In genomic region chr11:65720237-65720934, GRCh38 we compare ENCODE assay signal across 8 cellular contexts. TPM values are rescaled to one million over a fixed set of nuclear protein-coding genes. Genes with fewer than 3 reads are reported as not detected.
DNase-seq lines count a peak whose midpoint lies in the region; ATAC-seq and TF ChIP-seq lines count a peak whose summit lies in the region.

Gene RNASEH2C (minus strand): TSS chr11:65720798. CDS start chr11:65720758, 40 bp downstream.

- ATAC-seq in GM19328 (IDR thresholded peaks at IDR 0.05; ENCODE audit: unreplicated experiment): peak; percentile 76
- peak; percentile 62 for ATAC-seq in HG03520 (IDR thresholded peaks at IDR 0.05; ENCODE audit: unreplicated experiment)
- ATAC-seq in activated CD8-positive, alpha-beta T cell treated with anti-CD3 and anti-CD28 coated beads for 36 hours: peak; percentile 94
- ATAC-seq in lower lobe of right lung: peak; percentile 97 to 98

- H3K27ac ChIP-seq in ectodermal cell (ENCODE audit: insufficient read depth, low read depth, low read length, poor library complexity, severe bottlenecking) (peak within 1 kb of the TSS; percentile 50), lower lobe of right lung (peak within 1 kb of the TSS; percentile 79)

- H3K4me1 Mint-ChIP-seq in activated CD8-positive, alpha-beta T cell treated with anti-CD3 and anti-CD28 coated beads for 36 hours (ENCODE audit: low read depth): peaks cover 22% of the 10 kb centered on the region

- no peaks in the 10 kb centered on the region for H3K9me3 Mint-ChIP-seq in activated CD8-positive, alpha-beta T cell treated with anti-CD3 and anti-CD28 coated beads for 36 hours

- H3K36me3 ChIP-seq in ectodermal cell (ENCODE audit: control insufficient read depth, insufficient read depth, low read length) (peaks cover 29% of the 10 kb centered on the region), lower lobe of right lung (peaks cover 43% of the 10 kb centered on the region)

- POLR2A ChIA-PET in activated CD8-positive, alpha-beta T cell treated with anti-CD3 and anti-CD28 coated beads for 36 hours (lab: Charles Lee): interaction anchor here (0.6 to 4.2 kb wide), 17 partner anchors 8 to 255 kb away, joined by 3 to 22 read pairs (median 3); partner anchors contain the start of genes FIBP, KAT5 and MUS81

- peaks cover 43% of the 10 kb centered on the region for H3K36me3 Mint-ChIP-seq in activated CD8-positive, alpha-beta T cell treated with anti-CD3 and anti-CD28 coated beads for 36 hours (ENCODE audit: low read depth)

- peak within 1 kb of the TSS; percentile 88 for H3K4me3 Mint-ChIP-seq in activated CD8-positive, alpha-beta T cell treated with anti-CD3 and anti-CD28 coated beads for 36 hours

- WGBS in ectodermal cell, 2 experiments: 0% methylated on average over 76 of the region's 76 CpGs

- CTCF ChIA-PET in activated CD8-positive, alpha-beta T cell treated with anti-CD3 and anti-CD28 coated beads for 36 hours (lab: Charles Lee): interaction anchor here (0.7 to 5.4 kb wide), 12 partner anchors 9 to 324 kb away, joined by 3 to 36 read pairs (median 6); partner anchors contain the start of genes KAT5 and SNX32

- H3K9me3 ChIP-seq in ectodermal cell (ENCODE audit: control insufficient read depth, low read length): no peaks in the 10 kb centered on the region
- H3K9me3 ChIP-seq in lower lobe of right lung: no peaks in the 10 kb centered on the region

- DNase-seq in C1 segment of cervical spinal cord (lab: John Stamatoyannopoulos, UW) (peak; percentile 38 to 96 (median 89)), NCI-H748 treated with DMSO at 0.1 percent for 48 hours (lab: John Stamatoyannopoulos, UW) (peak; percentile 52), lower lobe of right lung (peak; percentile 92)
- DNase-seq in activated CD8-positive, alpha-beta T cell treated with anti-CD3 and anti-CD28 coated beads for 36 hours: peak; percentile 91
- DNase-seq in stimulated activated CD4-positive, alpha-beta T cell treated with anti-CD3 and anti-CD28 coated beads, TNF-alpha, amount 100 ng/mL, for 1 hour (ENCODE audit: low read depth in 3 of 3, low spot score in 1 of 3): peak; percentile 40 to 59 (median 40)

- H3K4me3 ChIP-seq in ectodermal cell (ENCODE audit: insufficient read depth, low read depth, low read length): peak within 1 kb of the TSS; percentile 86
- peak within 1 kb of the TSS; percentile 74 for H3K4me3 ChIP-seq in lower lobe of right lung

- H3K27me3 Mint-ChIP-seq in activated CD8-positive, alpha-beta T cell treated with anti-CD3 and anti-CD28 coated beads for 36 hours: no peaks in the 10 kb centered on the region

- H3K27ac Mint-ChIP-seq in activated CD8-positive, alpha-beta T cell treated with anti-CD3 and anti-CD28 coated beads for 36 hours: peak within 1 kb of the TSS; percentile 96

- H3K27me3 ChIP-seq in ectodermal cell (ENCODE audit: control insufficient read depth, insufficient read depth, low read length, poor library complexity, severe bottlenecking): no peaks in the 10 kb centered on the region
- no peaks in the 10 kb centered on the region for H3K27me3 ChIP-seq in lower lobe of right lung (ENCODE audit: low read depth)

- intact Hi-C loops in activated CD8-positive, alpha-beta T cell treated with anti-CD3 and anti-CD28 coated beads for 36 hours (cut with micrococcal nuclease): no loop called here
- intact Hi-C loops in lower lobe of right lung (cut with DNase I): no loop called here

- no peak for TF ChIP-seq CTCF in activated CD8-positive, alpha-beta T cell treated with anti-CD3 and anti-CD28 coated beads for 36 hours (IDR thresholded peaks at IDR 0.05)
- no peak for TF ChIP-seq CTCF in lower lobe of right lung (IDR thresholded peaks at IDR 0.05)

- H3K4me1 ChIP-seq in ectodermal cell (ENCODE audit: control insufficient read depth, insufficient read depth, low read length) (peaks cover 10% of the 10 kb centered on the region), lower lobe of right lung (peaks cover 23% of the 10 kb centered on the region)

RNA-seq across cellular contexts. Expression of gene RNASEH2C, which starts in this region (rescaled TPM):
- total RNA-seq in activated CD8-positive, alpha-beta T cell treated with anti-CD3 and anti-CD28 coated beads for 36 hours: 100 to 1,000 TPM; 101 to 109 TPM
- polyA plus RNA-seq in ectodermal cell (2013, experiment 1 of 4): 40.1 TPM
- 37.1 TPM for polyA plus RNA-seq in ectodermal cell (2013, experiment 2 of 4)
- polyA plus RNA-seq in ectodermal cell (2013, experiment 3 of 4): 32.4 TPM
- polyA plus RNA-seq in ectodermal cell (2013, experiment 4 of 4): 34.0 TPM
- 44.4 TPM for total RNA-seq in lower lobe of right lung

Comparison
In these comparisons a context has a peak if more than half of its experiments do, and no peak if none do; other contexts are left out.
1. Peak in every context shown above with its lines: DNase-seq, ATAC-seq, H3K4me3 ChIP-seq and H3K27ac ChIP-seq.
2. DNase-seq: peak in every context shown above with its lines; median percentile 92 in lower lobe of right lung; 91 in activated CD8-positive, alpha-beta T cell treated with anti-CD3 and anti-CD28 coated beads for 36 hours; 89 in C1 segment of cervical spinal cord; 52 in NCI-H748 treated with DMSO at 0.1 percent for 48 hours; 40 in stimulated activated CD4-positive, alpha-beta T cell treated with anti-CD3 and anti-CD28 coated beads, TNF-alpha, amount 100 ng/mL, for 1 hour.